Comparison of ENCODE assay signal across 1 cellular context in the genomic region with DNA sequence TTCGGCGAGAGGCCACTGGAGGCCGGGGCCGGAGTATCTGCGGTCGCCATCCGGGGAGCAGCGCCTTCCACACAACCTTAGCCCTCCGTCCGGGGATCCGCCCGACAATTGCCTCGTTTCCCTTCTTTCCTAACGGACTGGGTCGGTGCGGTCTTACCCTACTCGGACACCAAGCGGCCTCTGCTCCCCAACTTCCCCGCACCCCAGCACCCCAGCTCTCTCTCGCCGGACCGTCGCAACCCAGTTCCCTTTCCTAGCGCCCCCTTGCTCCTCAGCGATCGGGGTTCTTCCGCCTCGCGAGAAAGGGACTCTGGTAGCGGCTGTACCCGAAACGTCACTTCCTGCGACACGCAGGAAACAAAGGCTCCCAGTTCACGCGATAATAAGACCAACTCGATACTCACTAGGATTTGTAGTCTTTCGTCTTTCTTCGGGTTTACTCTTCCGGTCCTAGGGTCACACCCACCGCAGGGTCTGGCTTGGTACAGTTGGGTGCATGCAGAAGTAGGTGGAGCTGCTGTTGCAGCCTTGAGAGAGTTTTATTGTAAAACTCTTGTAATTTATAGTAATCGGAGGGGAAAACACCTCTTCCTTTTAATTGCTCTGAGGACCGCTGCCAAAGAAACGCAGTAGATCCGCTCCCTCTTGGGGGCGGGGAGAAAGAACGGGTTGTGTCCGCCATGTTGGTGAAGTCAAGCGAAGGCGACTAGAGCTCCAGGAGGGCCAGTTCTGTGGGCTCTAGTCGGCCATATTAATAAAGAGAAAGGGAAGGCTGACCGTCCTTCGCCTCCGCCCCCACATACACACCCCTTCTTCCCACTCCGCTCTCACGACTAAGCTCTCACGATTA.
TF ChIP-seq lines count a peak whose summit lies in the region.

A gene (plus strand): TSS at position 741 of the 850 bp plus-strand sequence. CDS start 209 bp downstream, outside the sequence.
A gene with protein sequence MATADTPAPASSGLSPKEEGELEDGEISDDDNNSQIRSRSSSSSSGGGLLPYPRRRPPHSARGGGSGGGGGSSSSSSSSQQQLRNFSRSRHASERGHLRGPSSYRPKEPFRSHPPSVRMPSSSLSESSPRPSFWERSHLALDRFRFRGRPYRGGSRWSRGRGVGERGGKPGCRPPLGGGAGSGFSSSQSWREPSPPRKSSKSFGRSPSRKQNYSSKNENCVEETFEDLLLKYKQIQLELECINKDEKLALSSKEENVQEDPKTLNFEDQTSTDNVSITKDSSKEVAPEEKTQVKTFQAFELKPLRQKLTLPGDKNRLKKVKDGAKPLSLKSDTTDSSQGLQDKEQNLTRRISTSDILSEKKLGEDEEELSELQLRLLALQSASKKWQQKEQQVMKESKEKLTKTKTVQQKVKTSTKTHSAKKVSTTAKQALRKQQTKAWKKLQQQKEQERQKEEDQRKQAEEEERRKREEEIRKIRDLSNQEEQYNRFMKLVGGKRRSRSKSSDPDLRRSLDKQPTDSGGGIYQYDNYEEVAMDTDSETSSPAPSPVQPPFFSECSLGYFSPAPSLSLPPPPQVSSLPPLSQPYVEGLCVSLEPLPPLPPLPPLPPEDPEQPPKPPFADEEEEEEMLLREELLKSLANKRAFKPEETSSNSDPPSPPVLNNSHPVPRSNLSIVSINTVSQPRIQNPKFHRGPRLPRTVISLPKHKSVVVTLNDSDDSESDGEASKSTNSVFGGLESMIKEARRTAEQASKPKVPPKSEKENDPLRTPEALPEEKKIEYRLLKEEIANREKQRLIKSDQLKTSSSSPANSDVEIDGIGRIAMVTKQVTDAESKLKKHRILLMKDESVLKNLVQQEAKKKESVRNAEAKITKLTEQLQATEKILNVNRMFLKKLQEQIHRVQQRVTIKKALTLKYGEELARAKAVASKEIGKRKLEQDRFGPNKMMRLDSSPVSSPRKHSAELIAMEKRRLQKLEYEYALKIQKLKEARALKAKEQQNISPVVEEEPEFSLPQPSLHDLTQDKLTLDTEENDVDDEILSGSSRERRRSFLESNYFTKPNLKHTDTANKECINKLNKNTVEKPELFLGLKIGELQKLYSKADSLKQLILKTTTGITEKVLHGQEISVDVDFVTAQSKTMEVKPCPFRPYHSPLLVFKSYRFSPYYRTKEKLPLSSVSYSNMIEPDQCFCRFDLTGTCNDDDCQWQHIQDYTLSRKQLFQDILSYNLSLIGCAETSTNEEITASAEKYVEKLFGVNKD (N-terminal part only) (minus strand): TSS at position 288 of the 850 bp plus-strand sequence. CDS start 238 bp downstream, at position 50.

TF ChIP-seq in K562, 482 proteins besides CTCF, POLR2A, EP300 and RAD21 (continued from another document and continues in another):
- TF ChIP-seq, protein P1, sequence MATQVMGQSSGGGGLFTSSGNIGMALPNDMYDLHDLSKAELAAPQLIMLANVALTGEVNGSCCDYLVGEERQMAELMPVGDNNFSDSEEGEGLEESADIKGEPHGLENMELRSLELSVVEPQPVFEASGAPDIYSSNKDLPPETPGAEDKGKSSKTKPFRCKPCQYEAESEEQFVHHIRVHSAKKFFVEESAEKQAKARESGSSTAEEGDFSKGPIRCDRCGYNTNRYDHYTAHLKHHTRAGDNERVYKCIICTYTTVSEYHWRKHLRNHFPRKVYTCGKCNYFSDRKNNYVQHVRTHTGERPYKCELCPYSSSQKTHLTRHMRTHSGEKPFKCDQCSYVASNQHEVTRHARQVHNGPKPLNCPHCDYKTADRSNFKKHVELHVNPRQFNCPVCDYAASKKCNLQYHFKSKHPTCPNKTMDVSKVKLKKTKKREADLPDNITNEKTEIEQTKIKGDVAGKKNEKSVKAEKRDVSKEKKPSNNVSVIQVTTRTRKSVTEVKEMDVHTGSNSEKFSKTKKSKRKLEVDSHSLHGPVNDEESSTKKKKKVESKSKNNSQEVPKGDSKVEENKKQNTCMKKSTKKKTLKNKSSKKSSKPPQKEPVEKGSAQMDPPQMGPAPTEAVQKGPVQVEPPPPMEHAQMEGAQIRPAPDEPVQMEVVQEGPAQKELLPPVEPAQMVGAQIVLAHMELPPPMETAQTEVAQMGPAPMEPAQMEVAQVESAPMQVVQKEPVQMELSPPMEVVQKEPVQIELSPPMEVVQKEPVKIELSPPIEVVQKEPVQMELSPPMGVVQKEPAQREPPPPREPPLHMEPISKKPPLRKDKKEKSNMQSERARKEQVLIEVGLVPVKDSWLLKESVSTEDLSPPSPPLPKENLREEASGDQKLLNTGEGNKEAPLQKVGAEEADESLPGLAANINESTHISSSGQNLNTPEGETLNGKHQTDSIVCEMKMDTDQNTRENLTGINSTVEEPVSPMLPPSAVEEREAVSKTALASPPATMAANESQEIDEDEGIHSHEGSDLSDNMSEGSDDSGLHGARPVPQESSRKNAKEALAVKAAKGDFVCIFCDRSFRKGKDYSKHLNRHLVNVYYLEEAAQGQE (CRISPR knock-in tag; IDR thresholded peaks at IDR 0.05; ENCODE audit: low read depth) = no peak
- TF ChIP-seq GATAD2B (IDR thresholded peaks at IDR 0.05; ENCODE audit: borderline replicate concordance) (no peak), ZBTB7A (IDR thresholded peaks at IDR 0.05; ENCODE audit: borderline replicate concordance, control insufficient read depth, low read depth, low read length) (peak; percentile 70; the same call in 1 of the 2 replicates), ILF3 (IDR thresholded peaks at IDR 0.05; ENCODE audit: borderline replicate concordance) (no peak), SAP30 (IDR thresholded peaks at IDR 0.05; ENCODE audit: borderline replicate concordance, insufficient read depth, low read depth, low read length, poor library complexity, severe bottlenecking) (no peak), HMGN3 (IDR thresholded peaks at IDR 0.05; ENCODE audit: borderline replicate concordance, extremely low read depth, insufficient read length, low read depth, low read length) (no peak), TFAM (CRISPR knock-in tag; conservative IDR thresholded peaks at IDR 0.05) (no peak), ZNF197 (CRISPR knock-in tag; IDR thresholded peaks at IDR 0.05; ENCODE audit: low read depth) (peak; percentile 90), KAT7 (CRISPR knock-in tag; IDR thresholded peaks at IDR 0.05; ENCODE audit: borderline replicate concordance) (no peak; the same call in 1 of the 2 replicates), ZC3H8 (IDR thresholded peaks at IDR 0.05) (no peak), PRPF4 (IDR thresholded peaks at IDR 0.05; ENCODE audit: insufficient read depth, low read depth, low read length, poor library complexity, severe bottlenecking) (no peak), CREM (IDR thresholded peaks at IDR 0.05; ENCODE audit: low read depth) (peak; percentile 98)
- TF ChIP-seq, protein P2, sequence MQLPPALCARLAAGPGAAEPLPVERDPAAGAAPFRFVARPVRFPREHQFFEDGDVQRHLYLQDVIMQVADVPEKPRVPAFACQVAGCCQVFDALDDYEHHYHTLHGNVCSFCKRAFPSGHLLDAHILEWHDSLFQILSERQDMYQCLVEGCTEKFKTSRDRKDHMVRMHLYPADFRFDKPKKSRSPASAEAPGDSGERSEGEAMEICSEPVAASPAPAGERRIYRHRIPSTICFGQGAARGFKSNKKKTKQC (CRISPR knock-in tag; IDR thresholded peaks at IDR 0.05) = no peak
- TF ChIP-seq, protein P3, sequence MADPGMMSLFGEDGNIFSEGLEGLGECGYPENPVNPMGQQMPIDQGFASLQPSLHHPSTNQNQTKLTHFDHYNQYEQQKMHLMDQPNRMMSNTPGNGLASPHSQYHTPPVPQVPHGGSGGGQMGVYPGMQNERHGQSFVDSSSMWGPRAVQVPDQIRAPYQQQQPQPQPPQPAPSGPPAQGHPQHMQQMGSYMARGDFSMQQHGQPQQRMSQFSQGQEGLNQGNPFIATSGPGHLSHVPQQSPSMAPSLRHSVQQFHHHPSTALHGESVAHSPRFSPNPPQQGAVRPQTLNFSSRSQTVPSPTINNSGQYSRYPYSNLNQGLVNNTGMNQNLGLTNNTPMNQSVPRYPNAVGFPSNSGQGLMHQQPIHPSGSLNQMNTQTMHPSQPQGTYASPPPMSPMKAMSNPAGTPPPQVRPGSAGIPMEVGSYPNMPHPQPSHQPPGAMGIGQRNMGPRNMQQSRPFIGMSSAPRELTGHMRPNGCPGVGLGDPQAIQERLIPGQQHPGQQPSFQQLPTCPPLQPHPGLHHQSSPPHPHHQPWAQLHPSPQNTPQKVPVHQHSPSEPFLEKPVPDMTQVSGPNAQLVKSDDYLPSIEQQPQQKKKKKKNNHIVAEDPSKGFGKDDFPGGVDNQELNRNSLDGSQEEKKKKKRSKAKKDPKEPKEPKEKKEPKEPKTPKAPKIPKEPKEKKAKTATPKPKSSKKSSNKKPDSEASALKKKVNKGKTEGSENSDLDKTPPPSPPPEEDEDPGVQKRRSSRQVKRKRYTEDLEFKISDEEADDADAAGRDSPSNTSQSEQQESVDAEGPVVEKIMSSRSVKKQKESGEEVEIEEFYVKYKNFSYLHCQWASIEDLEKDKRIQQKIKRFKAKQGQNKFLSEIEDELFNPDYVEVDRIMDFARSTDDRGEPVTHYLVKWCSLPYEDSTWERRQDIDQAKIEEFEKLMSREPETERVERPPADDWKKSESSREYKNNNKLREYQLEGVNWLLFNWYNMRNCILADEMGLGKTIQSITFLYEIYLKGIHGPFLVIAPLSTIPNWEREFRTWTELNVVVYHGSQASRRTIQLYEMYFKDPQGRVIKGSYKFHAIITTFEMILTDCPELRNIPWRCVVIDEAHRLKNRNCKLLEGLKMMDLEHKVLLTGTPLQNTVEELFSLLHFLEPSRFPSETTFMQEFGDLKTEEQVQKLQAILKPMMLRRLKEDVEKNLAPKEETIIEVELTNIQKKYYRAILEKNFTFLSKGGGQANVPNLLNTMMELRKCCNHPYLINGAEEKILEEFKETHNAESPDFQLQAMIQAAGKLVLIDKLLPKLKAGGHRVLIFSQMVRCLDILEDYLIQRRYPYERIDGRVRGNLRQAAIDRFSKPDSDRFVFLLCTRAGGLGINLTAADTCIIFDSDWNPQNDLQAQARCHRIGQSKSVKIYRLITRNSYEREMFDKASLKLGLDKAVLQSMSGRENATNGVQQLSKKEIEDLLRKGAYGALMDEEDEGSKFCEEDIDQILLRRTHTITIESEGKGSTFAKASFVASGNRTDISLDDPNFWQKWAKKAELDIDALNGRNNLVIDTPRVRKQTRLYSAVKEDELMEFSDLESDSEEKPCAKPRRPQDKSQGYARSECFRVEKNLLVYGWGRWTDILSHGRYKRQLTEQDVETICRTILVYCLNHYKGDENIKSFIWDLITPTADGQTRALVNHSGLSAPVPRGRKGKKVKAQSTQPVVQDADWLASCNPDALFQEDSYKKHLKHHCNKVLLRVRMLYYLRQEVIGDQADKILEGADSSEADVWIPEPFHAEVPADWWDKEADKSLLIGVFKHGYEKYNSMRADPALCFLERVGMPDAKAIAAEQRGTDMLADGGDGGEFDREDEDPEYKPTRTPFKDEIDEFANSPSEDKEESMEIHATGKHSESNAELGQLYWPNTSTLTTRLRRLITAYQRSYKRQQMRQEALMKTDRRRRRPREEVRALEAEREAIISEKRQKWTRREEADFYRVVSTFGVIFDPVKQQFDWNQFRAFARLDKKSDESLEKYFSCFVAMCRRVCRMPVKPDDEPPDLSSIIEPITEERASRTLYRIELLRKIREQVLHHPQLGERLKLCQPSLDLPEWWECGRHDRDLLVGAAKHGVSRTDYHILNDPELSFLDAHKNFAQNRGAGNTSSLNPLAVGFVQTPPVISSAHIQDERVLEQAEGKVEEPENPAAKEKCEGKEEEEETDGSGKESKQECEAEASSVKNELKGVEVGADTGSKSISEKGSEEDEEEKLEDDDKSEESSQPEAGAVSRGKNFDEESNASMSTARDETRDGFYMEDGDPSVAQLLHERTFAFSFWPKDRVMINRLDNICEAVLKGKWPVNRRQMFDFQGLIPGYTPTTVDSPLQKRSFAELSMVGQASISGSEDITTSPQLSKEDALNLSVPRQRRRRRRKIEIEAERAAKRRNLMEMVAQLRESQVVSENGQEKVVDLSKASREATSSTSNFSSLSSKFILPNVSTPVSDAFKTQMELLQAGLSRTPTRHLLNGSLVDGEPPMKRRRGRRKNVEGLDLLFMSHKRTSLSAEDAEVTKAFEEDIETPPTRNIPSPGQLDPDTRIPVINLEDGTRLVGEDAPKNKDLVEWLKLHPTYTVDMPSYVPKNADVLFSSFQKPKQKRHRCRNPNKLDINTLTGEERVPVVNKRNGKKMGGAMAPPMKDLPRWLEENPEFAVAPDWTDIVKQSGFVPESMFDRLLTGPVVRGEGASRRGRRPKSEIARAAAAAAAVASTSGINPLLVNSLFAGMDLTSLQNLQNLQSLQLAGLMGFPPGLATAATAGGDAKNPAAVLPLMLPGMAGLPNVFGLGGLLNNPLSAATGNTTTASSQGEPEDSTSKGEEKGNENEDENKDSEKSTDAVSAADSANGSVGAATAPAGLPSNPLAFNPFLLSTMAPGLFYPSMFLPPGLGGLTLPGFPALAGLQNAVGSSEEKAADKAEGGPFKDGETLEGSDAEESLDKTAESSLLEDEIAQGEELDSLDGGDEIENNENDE (IDR thresholded peaks at IDR 0.05; ENCODE audit: low read depth, low read length) = no peak
- TF ChIP-seq, protein P4, sequence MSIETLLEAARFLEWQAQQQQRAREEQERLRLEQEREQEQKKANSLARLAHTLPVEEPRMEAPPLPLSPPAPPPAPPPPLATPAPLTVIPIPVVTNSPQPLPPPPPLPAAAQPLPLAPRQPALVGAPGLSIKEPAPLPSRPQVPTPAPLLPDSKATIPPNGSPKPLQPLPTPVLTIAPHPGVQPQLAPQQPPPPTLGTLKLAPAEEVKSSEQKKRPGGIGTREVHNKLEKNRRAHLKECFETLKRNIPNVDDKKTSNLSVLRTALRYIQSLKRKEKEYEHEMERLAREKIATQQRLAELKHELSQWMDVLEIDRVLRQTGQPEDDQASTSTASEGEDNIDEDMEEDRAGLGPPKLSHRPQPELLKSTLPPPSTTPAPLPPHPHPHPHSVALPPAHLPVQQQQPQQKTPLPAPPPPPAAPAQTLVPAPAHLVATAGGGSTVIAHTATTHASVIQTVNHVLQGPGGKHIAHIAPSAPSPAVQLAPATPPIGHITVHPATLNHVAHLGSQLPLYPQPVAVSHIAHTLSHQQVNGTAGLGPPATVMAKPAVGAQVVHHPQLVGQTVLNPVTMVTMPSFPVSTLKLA (conservative IDR thresholded peaks at IDR 0.05) = peak; percentile 65 to 70
- TF ChIP-seq, protein P5, sequence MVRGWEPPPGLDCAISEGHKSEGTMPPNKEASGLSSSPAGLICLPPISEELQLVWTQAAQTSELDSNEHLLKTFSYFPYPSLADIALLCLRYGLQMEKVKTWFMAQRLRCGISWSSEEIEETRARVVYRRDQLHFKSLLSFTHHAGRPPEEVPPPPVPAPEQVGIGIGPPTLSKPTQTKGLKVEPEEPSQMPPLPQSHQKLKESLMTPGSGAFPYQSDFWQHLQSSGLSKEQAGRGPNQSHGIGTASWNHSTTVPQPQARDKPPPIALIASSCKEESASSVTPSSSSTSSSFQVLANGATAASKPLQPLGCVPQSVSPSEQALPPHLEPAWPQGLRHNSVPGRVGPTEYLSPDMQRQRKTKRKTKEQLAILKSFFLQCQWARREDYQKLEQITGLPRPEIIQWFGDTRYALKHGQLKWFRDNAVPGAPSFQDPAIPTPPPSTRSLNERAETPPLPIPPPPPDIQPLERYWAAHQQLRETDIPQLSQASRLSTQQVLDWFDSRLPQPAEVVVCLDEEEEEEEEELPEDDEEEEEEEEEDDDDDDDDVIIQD (CRISPR knock-in tag; IDR thresholded peaks at IDR 0.05) = no peak
- TF ChIP-seq, protein P6, sequence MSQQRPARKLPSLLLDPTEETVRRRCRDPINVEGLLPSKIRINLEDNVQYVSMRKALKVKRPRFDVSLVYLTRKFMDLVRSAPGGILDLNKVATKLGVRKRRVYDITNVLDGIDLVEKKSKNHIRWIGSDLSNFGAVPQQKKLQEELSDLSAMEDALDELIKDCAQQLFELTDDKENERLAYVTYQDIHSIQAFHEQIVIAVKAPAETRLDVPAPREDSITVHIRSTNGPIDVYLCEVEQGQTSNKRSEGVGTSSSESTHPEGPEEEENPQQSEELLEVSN (IDR thresholded peaks at IDR 0.05; ENCODE audit: borderline replicate concordance in 1 of 2, extremely low read depth in 1 of 2, insufficient read depth in 1 of 2, insufficient read length in 1 of 2, low read depth in 1 of 2, low read length in 1 of 2, poor library complexity in 1 of 2, severe bottlenecking in 1 of 2) = peak in 1 of 2 experiments; percentile 11
